ENCODE assay signal across 1 cellular context in the genomic region with DNA sequence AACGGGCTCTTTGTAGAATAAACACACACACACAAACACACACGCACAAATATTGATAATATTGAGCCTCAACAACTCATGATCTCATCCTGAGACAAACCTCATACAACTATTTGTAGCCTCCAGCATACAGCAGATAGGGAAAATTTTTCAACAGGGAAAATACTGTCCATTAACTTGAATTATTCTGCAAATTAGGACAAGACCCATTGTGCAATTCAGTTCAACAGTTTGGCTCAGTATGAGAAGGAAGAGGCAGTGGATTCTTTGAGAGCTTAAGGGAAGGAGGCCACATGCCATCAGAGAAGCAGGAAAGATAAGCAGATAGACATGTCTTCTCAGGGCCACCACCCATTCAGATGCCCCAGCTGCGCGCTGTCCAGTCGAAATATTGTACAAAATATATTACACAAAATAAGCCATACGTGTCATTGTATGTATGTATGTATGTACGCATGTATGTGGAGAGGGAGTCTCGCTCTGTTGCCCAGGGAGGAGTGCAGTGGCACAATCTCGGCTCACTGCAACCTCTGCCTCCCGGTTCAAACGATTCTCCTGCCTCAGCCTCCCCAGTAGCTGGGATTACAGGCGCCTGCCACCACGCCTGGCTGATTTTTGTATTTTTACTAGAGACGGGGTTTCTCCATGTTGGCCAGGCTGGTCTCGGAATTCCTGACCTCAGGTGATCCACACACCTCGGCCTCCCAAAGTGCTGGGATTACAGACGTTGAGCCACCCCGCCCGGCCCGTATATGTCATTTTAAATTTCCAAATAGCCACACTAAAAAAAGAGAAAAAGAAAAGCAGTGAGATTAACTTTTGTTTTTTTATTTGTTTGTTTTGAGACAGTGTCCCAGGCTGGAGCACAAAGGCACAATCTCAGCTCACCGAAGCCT.
TF ChIP-seq lines count a peak whose summit lies in the region.

No MANE protein-coding gene starts in this region.

TF ChIP-seq in K562, 482 proteins besides CTCF, POLR2A, EP300 and RAD21:
- TF ChIP-seq CEBPB (tag; IDR thresholded peaks at IDR 0.05) (peak; percentile 57), RBFOX2 (IDR thresholded peaks at IDR 0.05; ENCODE audit: low read depth, low read length) (peak; percentile 31; the same call in 1 of the 2 replicates), ZNF146 (CRISPR knock-in tag; IDR thresholded peaks at IDR 0.05; ENCODE audit: unreplicated experiment) (no peak)
TF ChIP-seq in K562: peak in this region for 2.
